In the genomic region with DNA sequence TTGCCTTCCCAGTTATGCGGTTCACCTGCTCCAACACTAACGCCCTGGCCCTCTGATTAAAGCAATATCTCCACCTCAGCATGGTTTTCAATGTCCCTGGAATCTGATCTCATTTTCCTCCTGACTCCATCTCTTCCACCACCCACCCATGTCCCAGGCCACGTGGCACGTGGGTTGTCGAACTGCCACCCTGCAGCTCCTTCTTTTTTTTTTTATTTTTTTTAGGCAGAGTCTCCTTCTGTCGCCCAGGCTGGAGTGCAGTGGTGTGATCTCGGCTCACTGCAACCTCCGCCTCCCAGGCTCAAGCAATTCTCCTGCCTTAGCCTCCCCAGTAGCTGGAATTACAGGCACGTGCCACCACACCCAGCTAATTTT, we compare ENCODE assay signal across 17 cellular contexts. TPM values are rescaled to one million over a fixed set of nuclear protein-coding genes. Genes with fewer than 3 reads are reported as not detected.
"Had no signal": no experiment of that assay in that cellular context is flagged by ENCODE, and none has a peak within 500 bp of the region (broad histone marks: within the 10 kb centered on the region; RNA-seq: fewer than 3 reads in every experiment).

No MANE protein-coding gene starts in this region.

RNA-seq across cellular contexts. Expression of a gene that starts 44.3 kb away (rescaled TPM):
- total RNA-seq: activated B cell treated with CpG ODN at 0.5 μM for 24 hours; activated CD4-positive, alpha-beta memory T cell treated with anti-CD3 and anti-CD28 coated beads for 36 hours; activated CD4-positive, alpha-beta T cell treated with anti-CD3 and anti-CD28 coated beads, Interleukin-2, amount 10 ng/mL, durations not matched to agents 24 days and 14 days; activated CD8-positive, alpha-beta memory T cell treated with anti-CD3 and anti-CD28 coated beads for 36 hours; activated CD8-positive, alpha-beta T cell treated with anti-CD3 and anti-CD28 coated beads for 36 hours; activated naive CD4-positive, alpha-beta T cell treated with anti-CD3 and anti-CD28 coated beads for 36 hours; activated naive CD4-positive, alpha-beta T cell treated with anti-CD3 and anti-CD28 coated beads, Interleukin-2, amount 50 U/mL, for 72 hours; activated naive CD8-positive, alpha-beta T cell treated with anti-CD3 and anti-CD28 coated beads for 36 hours; activated T-cell treated with anti-CD3 and anti-CD28 coated beads, Interleukin-2, amount 50 U/mL, for 4 hours; activated T-cell treated with anti-CD3 and anti-CD28 coated beads, Interleukin-2, amount 50 U/mL, for 72 hours; activated T-helper 1 cell treated with anti-CD3 and anti-CD28 coated beads, Interleukin-12 subunit alpha, Interleukin-12 subunit beta, Interleukin-2, Interleukin-4 antibody, amounts not matched to agents 30 ng/mL and 10 ng/mL and 1 ng/mL, durations not matched to agents 14 hours and 24 hours and 36 hours; activated T-helper 17 cell treated with anti-CD3 and anti-CD28 coated beads, Interleukin-2, amount 50 U/mL, for 72 hours; adrenal gland; aorta; bronchial epithelial cell; cardiac muscle cell; T-helper 1 cell treated with Interleukin-12 subunit alpha and Interleukin-12 subunit beta and Interleukin-4 antibody, amounts not matched to agents 30 ng/mL and 1 ng/mL, for 36 hours had no signal
- polyA plus RNA-seq: adrenal gland, cardiac muscle cell had no signal
